12 cellular contexts compared by ENCODE assay signal in genomic region chr11:10122337-10123197, GRCh38.
DNase-seq lines count a peak whose midpoint lies in the region; FAIRE-seq lines count a peak whose summit lies in the region.
"Had no signal": no experiment of that assay in that cellular context is flagged by ENCODE, and none has a peak within 500 bp of the region (broad histone marks: within the 10 kb centered on the region; RNA-seq: fewer than 3 reads in every experiment).

No MANE protein-coding gene starts in this region.

- H3K79me1 ChIP-seq in trophoblast cell (ENCODE audit: low read length) = no peaks in the 10 kb centered on the region

- no CpG with 5 or more reads among the region's 5 CpGs for WGBS in trophoblast cell (ENCODE audit: extremely low coverage, insufficient coverage, insufficient read length)

- no peak overlapping the region for H2BK120ac ChIP-seq in trophoblast cell (ENCODE audit: insufficient read depth, low read length, poor library complexity)

- no peak overlapping the region for H2BK5ac ChIP-seq in trophoblast cell (ENCODE audit: low read depth, low read length, poor library complexity)

- no peak overlapping the region for H3K9ac ChIP-seq in trophoblast cell (ENCODE audit: low read length)

- no peak overlapping the region for H3K4me3 ChIP-seq in trophoblast cell (ENCODE audit: low read depth, low read length)

- H3K4me1 ChIP-seq in trophoblast cell (ENCODE audit: control insufficient read depth in 1 of 2, insufficient read depth in 2 of 2, low read length in 2 of 2) = no peaks in the 10 kb centered on the region

- no peak overlapping the region for H3K18ac ChIP-seq in trophoblast cell (ENCODE audit: low read length)

- H3K27ac ChIP-seq in trophoblast cell (ENCODE audit: low read depth, low read length) = peak overlapping the region; percentile 24
- H3K27ac ChIP-seq: VCaP had no signal

- H3K14ac ChIP-seq in trophoblast cell (ENCODE audit: low read length) = no peak overlapping the region

- no peaks in the 10 kb centered on the region for H3K36me3 ChIP-seq in trophoblast cell (ENCODE audit: control insufficient read depth in 1 of 2, insufficient read depth in 2 of 2, low read length in 2 of 2)

- H2AK5ac ChIP-seq in trophoblast cell (ENCODE audit: low read length) = no peak overlapping the region

- H3K9me3 ChIP-seq in trophoblast cell (ENCODE audit: insufficient read depth, low read depth, low read length) = no peaks in the 10 kb centered on the region

- H4K12ac ChIP-seq in trophoblast cell (ENCODE audit: low read depth, low read length) = no peak overlapping the region

- no peak overlapping the region for H2BK12ac ChIP-seq in trophoblast cell (ENCODE audit: low read length)

- peak; percentile 62 for DNase-seq in ELR (ENCODE audit: low read depth)
- peak; percentile 84 for DNase-seq in M059J (ENCODE audit: low read depth)
- peak; percentile 40 to 67 for DNase-seq in dermis microvascular lymphatic vessel endothelial cell (ENCODE audit: low read depth in 2 of 2)
- DNase-seq in trophoblast cell = peak; percentile 72 to 88
- no peak for DNase-seq in SKM-1 (lab: John Stamatoyannopoulos, UW; ENCODE audit: unreplicated experiment)
- no peak for DNase-seq in frontal cortex (ENCODE audit: low spot score in 2 of 2)
- DNase-seq in mucosa of gallbladder (ENCODE audit: low spot score) = no peak
- DNase-seq in activated T-cell treated with anti-CD3 and anti-CD28 coated beads for 4 hours = no peak
- DNase-seq: DND-41; retina; stimulated activated naive CD4-positive, alpha-beta T cell treated with Interleukin-2 at 50 U/mL for 16 hours had no signal

- no peak overlapping the region for H2AFZ ChIP-seq in trophoblast cell (ENCODE audit: insufficient read depth, low read length, poor library complexity)

- H4K91ac ChIP-seq in trophoblast cell (ENCODE audit: low read depth, low read length) = no peak overlapping the region

- H3K4ac ChIP-seq in trophoblast cell (ENCODE audit: low read depth, low read length) = no peak overlapping the region

- H3K4me2 ChIP-seq in trophoblast cell (ENCODE audit: low read length) = no peak overlapping the region

- H3K27me3 ChIP-seq in trophoblast cell (ENCODE audit: insufficient read depth, low read length) = no peaks in the 10 kb centered on the region

- no peaks in the 10 kb centered on the region for H3K79me2 ChIP-seq in trophoblast cell (ENCODE audit: control insufficient read depth, insufficient read depth, low read length, poor library complexity)

- H3K23ac ChIP-seq in trophoblast cell (ENCODE audit: low read length) = no peak overlapping the region

- FAIRE-seq in frontal cortex (lab: Jason Lieb, UNC) = no peak

- H4K8ac ChIP-seq in trophoblast cell (ENCODE audit: low read depth, low read length) = no peak overlapping the region

Comparison
In these comparisons a context has a peak if more than half of its experiments do, and no peak if none do; other contexts are left out.
1. DNase-seq: peak in ELR (single experiment), M059J (single experiment), dermis microvascular lymphatic vessel endothelial cell (2 of 2) and trophoblast cell (2 of 2); none in SKM-1 (single experiment), frontal cortex (0 of 2), mucosa of gallbladder (single experiment) and activated T-cell treated with anti-CD3 and anti-CD28 coated beads for 4 hours (single experiment).